Comparison of ENCODE assay signal across 8 cellular contexts in the genomic region with DNA sequence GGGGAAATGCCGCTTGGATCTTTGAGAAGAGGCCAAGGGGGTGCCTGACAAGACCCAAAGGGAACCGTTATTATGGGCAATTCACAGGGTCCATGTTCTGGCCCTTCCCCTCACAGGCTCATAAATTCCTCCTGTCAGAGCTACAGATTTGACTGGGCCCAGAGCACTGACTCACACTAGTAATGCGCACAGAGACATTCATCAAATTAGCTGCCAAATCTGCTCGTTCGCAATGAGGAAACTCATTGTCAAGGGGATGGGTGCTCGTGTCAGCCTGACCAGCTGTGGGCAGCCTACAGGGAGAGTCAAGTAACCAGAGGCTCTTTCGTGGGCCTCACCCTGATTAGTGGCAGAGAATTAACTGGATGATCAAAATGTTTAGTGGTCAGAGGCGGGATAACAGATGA.
DNase-seq lines count a peak whose midpoint lies in the region; ATAC-seq, FAIRE-seq and TF ChIP-seq lines count a peak whose summit lies in the region.

No MANE protein-coding gene starts in this region.

- H4K20me1 ChIP-seq in HepG2 (ENCODE audit: insufficient read depth, low read length) (no peaks in the 10 kb centered on the region), smooth muscle cell (ENCODE audit: low read depth) (no peaks in the 10 kb centered on the region)

- TF ChIP-seq EP300 in HepG2 (IDR thresholded peaks at IDR 0.05; ENCODE audit: low read depth in 2 of 2, low read length in 2 of 2) (no peak), HepG2 (CRISPR knock-in tag; IDR thresholded peaks at IDR 0.05; ENCODE audit: borderline replicate concordance) (no peak)

- intact Hi-C loops in HepG2 (cut with micrococcal nuclease; ENCODE audit: unreplicated experiment): no loop called here
- intact Hi-C loops in right lobe of liver (cut with DNase I): no loop called here

- H3K4me3 ChIP-seq in HepG2 (replicated peaks in 1 of 3; ENCODE audit: insufficient read depth in 1 of 3, low read depth in 2 of 3, low read length in 3 of 3) (no peak overlapping the region), right lobe of liver (no peak overlapping the region), choroid plexus epithelial cell (ENCODE audit: low read depth, low read length) (no peak overlapping the region), smooth muscle cell (no peak overlapping the region)

- POLR2A ChIA-PET in HepG2 (lab: Yijun Ruan, JAX): no interaction called here

- in situ Hi-C loops in HepG2 (cut with HindIII; ENCODE audit: extremely low pct_ligation_motif_present, low pct_unique_long_range_greater_than_20kb): no loop called here

- no TSS peak for BruUV-seq in HepG2 (replicated peaks; lab: Mats Ljungman, UMichigan)

- H3F3A ChIP-seq in smooth muscle cell (ENCODE audit: low read depth): peaks cover 35% of the 10 kb centered on the region

- TF ChIP-seq RAD21 in HepG2 (CRISPR knock-in tag; IDR thresholded peaks at IDR 0.05): no peak

- H3K9me3 ChIP-seq in HepG2 (ENCODE audit: low read length) (no peaks in the 10 kb centered on the region), right lobe of liver (no peaks in the 10 kb centered on the region), smooth muscle cell (replicated peaks; ENCODE audit: low read depth) (no peaks in the 10 kb centered on the region)

- DNase-seq in HepG2 (ENCODE audit: low spot score): no peak
- no peak for DNase-seq in right lobe of liver
- DNase-seq in choroid plexus epithelial cell (ENCODE audit: low read depth): peak; percentile 90
- DNase-seq in smooth muscle cell (lab: John Stamatoyannopoulos, UW; ENCODE audit: unreplicated experiment): no peak
- no peak for DNase-seq in NCI-H146 treated with DMSO at 0.1 percent for 48 hours (lab: John Stamatoyannopoulos, UW; ENCODE audit: unreplicated experiment)
- DNase-seq in NCI-H2227 treated with DMSO at 0.1 percent for 48 hours (lab: John Stamatoyannopoulos, UW): no peak
- no peak for DNase-seq in cerebellar cortex (ENCODE audit: low spot score)

- H3K36me3 ChIP-seq in HepG2 (replicated peaks in 1 of 2; ENCODE audit: control insufficient read depth in 1 of 2, insufficient read depth in 2 of 2, low read length in 2 of 2) (no peaks in the 10 kb centered on the region), right lobe of liver (no peaks in the 10 kb centered on the region), smooth muscle cell (ENCODE audit: low read depth) (no peaks in the 10 kb centered on the region)

- H3K4me1 ChIP-seq in HepG2 (ENCODE audit: insufficient read depth, low read length): peaks cover 36% of the 10 kb centered on the region
- H3K4me1 ChIP-seq in right lobe of liver: peaks cover 0 to 3% (median 0%) of the 10 kb centered on the region in 4 donors
- H3K4me1 ChIP-seq in smooth muscle cell (ENCODE audit: low read depth): peaks cover 20% of the 10 kb centered on the region

- TF ChIP-seq POLR2A in HepG2 (IDR thresholded peaks at IDR 0.05; ENCODE audit: insufficient read depth in 1 of 2, low read depth in 2 of 2, low read length in 2 of 2) (no peak), right lobe of liver (IDR thresholded peaks at IDR 0.05) (no peak)

- H3K79me2 ChIP-seq in HepG2 (ENCODE audit: insufficient read depth, low read length) (no peaks in the 10 kb centered on the region), smooth muscle cell (ENCODE audit: low read depth) (no peaks in the 10 kb centered on the region)

- CTCF ChIA-PET in HepG2 (lab: Yijun Ruan, JAX; ENCODE audit: low intra/inter-chr PET ratio, low total read pairs): no interaction called here

- 24% methylated on average over 8 of the region's 8 CpGs for WGBS in HepG2 (ENCODE audit: low lambda C conversion rate)
- 78% methylated on average over 4 of the region's 8 CpGs for WGBS in right lobe of liver (ENCODE audit: insufficient coverage, low coverage, low lambda C conversion rate, missing lambda C conversion rate)
- WGBS in smooth muscle cell (ENCODE audit: low lambda C conversion rate): 10% methylated on average over 8 of the region's 8 CpGs

- FAIRE-seq in HepG2 (lab: Jason Lieb, UNC): no peak

- H2AFZ ChIP-seq in HepG2 (ENCODE audit: low read length): no peak overlapping the region
- no peak overlapping the region for H2AFZ ChIP-seq in smooth muscle cell (ENCODE audit: low read depth)

- H3K27me3 ChIP-seq in HepG2 (ENCODE audit: control insufficient read depth in 1 of 2, insufficient read depth in 2 of 2, low read length in 2 of 2) (peaks cover 0 to 16% of the 10 kb centered on the region in 2 experiments; a peak in 3 of 5 replicates), right lobe of liver (no peaks in the 10 kb centered on the region), smooth muscle cell (ENCODE audit: low read depth) (no peaks in the 10 kb centered on the region)

- H3K27ac ChIP-seq in HepG2 (ENCODE audit: extremely low read length, insufficient read depth, low read length) (no peak overlapping the region), right lobe of liver (no peak overlapping the region), smooth muscle cell (ENCODE audit: low read depth) (peak overlapping the region; percentile 95)

- ATAC-seq in HepG2 (no peak), right lobe of liver (no peak), HG03469 (IDR thresholded peaks at IDR 0.05; ENCODE audit: unreplicated experiment) (peak; percentile 21)

- H3K4me2 ChIP-seq in HepG2 (ENCODE audit: low read depth, low read length): peak overlapping the region; percentile 44; the same call in 1 of the 2 replicates
- H3K4me2 ChIP-seq in smooth muscle cell: peak overlapping the region; percentile 75

- H3K9ac ChIP-seq in HepG2 (ENCODE audit: insufficient read depth, low read depth, low read length) (no peak overlapping the region), smooth muscle cell (ENCODE audit: low read depth) (peak overlapping the region; percentile 84)

- TF ChIP-seq CTCF in HepG2 (CRISPR knock-in tag; IDR thresholded peaks at IDR 0.05): no peak
- no peak for TF ChIP-seq CTCF in right lobe of liver (IDR thresholded peaks at IDR 0.05)
- TF ChIP-seq CTCF in choroid plexus epithelial cell (conservative IDR thresholded peaks at IDR 0.05; ENCODE audit: low read depth, low read length): peak; percentile 32
- TF ChIP-seq CTCF in smooth muscle cell (IDR thresholded peaks at IDR 0.05; ENCODE audit: borderline replicate concordance, insufficient read depth, poor library complexity, severe bottlenecking): no peak

TF ChIP-seq in HepG2, 621 proteins besides CTCF, POLR2A, EP300 and RAD21 (continues in another document):
- TF ChIP-seq ZBTB8A (CRISPR knock-in tag; IDR thresholded peaks at IDR 0.05; ENCODE audit: borderline replicate concordance, low read depth) (no peak), JDP2 (CRISPR knock-in tag; IDR thresholded peaks at IDR 0.05; ENCODE audit: borderline replicate concordance) (no peak), PHF20 (CRISPR knock-in tag; IDR thresholded peaks at IDR 0.05) (no peak), ZNF841 (CRISPR knock-in tag; IDR thresholded peaks at IDR 0.05; ENCODE audit: borderline replicate concordance) (no peak), ZNF577 (CRISPR knock-in tag; IDR thresholded peaks at IDR 0.05; ENCODE audit: borderline replicate concordance, low read depth) (no peak), SIX4 (CRISPR knock-in tag; IDR thresholded peaks at IDR 0.05) (no peak), PITX1 (CRISPR knock-in tag; IDR thresholded peaks at IDR 0.05) (no peak), GATA4 (IDR thresholded peaks at IDR 0.05; ENCODE audit: borderline replicate concordance, low read depth) (no peak), ZNF441 (CRISPR knock-in tag; IDR thresholded peaks at IDR 0.05; ENCODE audit: borderline replicate concordance) (no peak)
- TF ChIP-seq, protein P1, sequence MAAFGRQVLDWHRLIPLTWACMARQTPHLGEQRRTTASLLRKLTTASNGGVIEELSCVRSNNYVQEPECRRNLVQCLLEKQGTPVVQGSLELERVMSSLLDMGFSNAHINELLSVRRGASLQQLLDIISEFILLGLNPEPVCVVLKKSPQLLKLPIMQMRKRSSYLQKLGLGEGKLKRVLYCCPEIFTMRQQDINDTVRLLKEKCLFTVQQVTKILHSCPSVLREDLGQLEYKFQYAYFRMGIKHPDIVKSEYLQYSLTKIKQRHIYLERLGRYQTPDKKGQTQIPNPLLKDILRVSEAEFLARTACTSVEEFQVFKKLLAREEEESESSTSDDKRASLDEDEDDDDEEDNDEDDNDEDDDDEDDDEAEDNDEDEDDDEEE (CRISPR knock-in tag; IDR thresholded peaks at IDR 0.05): no peak
- TF ChIP-seq, protein P2, sequence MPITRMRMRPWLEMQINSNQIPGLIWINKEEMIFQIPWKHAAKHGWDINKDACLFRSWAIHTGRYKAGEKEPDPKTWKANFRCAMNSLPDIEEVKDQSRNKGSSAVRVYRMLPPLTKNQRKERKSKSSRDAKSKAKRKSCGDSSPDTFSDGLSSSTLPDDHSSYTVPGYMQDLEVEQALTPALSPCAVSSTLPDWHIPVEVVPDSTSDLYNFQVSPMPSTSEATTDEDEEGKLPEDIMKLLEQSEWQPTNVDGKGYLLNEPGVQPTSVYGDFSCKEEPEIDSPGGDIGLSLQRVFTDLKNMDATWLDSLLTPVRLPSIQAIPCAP (CRISPR knock-in tag; IDR thresholded peaks at IDR 0.05; ENCODE audit: low read depth): no peak
- TF ChIP-seq, protein P3, sequence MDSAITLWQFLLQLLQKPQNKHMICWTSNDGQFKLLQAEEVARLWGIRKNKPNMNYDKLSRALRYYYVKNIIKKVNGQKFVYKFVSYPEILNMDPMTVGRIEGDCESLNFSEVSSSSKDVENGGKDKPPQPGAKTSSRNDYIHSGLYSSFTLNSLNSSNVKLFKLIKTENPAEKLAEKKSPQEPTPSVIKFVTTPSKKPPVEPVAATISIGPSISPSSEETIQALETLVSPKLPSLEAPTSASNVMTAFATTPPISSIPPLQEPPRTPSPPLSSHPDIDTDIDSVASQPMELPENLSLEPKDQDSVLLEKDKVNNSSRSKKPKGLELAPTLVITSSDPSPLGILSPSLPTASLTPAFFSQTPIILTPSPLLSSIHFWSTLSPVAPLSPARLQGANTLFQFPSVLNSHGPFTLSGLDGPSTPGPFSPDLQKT (CRISPR knock-in tag; IDR thresholded peaks at IDR 0.05; ENCODE audit: borderline replicate concordance): no peak
- TF ChIP-seq, protein P4, sequence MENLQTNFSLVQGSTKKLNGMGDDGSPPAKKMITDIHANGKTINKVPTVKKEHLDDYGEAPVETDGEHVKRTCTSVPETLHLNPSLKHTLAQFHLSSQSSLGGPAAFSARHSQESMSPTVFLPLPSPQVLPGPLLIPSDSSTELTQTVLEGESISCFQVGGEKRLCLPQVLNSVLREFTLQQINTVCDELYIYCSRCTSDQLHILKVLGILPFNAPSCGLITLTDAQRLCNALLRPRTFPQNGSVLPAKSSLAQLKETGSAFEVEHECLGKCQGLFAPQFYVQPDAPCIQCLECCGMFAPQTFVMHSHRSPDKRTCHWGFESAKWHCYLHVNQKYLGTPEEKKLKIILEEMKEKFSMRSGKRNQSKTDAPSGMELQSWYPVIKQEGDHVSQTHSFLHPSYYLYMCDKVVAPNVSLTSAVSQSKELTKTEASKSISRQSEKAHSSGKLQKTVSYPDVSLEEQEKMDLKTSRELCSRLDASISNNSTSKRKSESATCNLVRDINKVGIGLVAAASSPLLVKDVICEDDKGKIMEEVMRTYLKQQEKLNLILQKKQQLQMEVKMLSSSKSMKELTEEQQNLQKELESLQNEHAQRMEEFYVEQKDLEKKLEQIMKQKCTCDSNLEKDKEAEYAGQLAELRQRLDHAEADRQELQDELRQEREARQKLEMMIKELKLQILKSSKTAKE (CRISPR knock-in tag; IDR thresholded peaks at IDR 0.05; ENCODE audit: borderline replicate concordance): no peak
